29 cellular contexts compared by ENCODE assay signal in the genomic region with DNA sequence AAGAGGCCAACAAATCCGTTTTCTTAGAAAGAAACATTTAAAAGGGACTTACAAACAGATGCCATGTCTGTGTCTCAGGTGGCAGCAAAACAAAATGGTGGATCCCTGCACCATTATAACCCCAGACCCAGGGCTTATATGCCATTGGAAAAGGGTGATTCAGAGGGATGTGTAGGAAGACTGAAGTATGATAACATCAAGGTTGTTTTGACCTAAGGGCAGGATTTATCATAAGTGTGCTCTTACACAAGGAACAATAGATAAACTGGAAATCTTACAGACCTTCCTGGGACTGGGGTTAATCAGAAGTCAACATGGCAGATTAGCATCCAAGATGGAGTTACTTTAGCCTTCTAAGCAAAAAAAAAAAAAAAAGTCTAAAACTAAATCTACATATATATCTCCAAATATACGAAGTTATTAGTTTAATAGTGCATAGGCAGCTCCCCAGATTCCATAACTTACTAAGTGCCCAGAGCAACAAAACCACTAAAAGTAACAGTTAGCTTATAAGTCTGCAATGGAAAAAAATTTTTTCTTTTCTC. TPM values are rescaled to one million over a fixed set of nuclear protein-coding genes. Genes with fewer than 3 reads are reported as not detected.
"Had no signal": no experiment of that assay in that cellular context is flagged by ENCODE, and none has a peak within 500 bp of the region (broad histone marks: within the 10 kb centered on the region; RNA-seq: fewer than 3 reads in every experiment).

No MANE protein-coding gene starts in this region.

- H3K27me3 ChIP-seq: gastroesophageal sphincter, heart left ventricle, hepatocyte, sigmoid colon, testis, tibial artery, upper lobe of left lung had no signal

- H3K4me1 ChIP-seq: gastroesophageal sphincter, heart left ventricle, psoas muscle, testis, upper lobe of left lung had no signal

- H3K36me3 ChIP-seq: ovary had no signal

- H3K4me2 ChIP-seq: hepatocyte had no signal

- H3K27ac ChIP-seq: epithelial cell of prostate, gastroesophageal sphincter, heart left ventricle, hepatocyte, ovary, psoas muscle, sigmoid colon, testis, tibial artery, upper lobe of left lung had no signal

- H3K4me3 ChIP-seq: gastroesophageal sphincter, heart left ventricle, hepatocyte, ovary, psoas muscle, sigmoid colon, testis, tibial artery, upper lobe of left lung had no signal

- H2AFZ ChIP-seq: hepatocyte had no signal

- H3K9me3 ChIP-seq: gastroesophageal sphincter, ovary, sigmoid colon, testis, tibial artery, upper lobe of left lung had no signal

- DNase-seq: cortex of kidney; foreskin fibroblast; heart left ventricle; kidney; mesendoderm; midbrain; naive thymus-derived CD4-positive, alpha-beta T cell; occipital lobe; ovary; posterior cingulate gyrus; psoas muscle; right cardiac atrium; sigmoid colon; stimulated activated CD4-positive, alpha-beta T cell treated with anti-CD3 and anti-CD28 coated beads, Interleukin-2, amount 100 ng/mL, for 24 hours; stimulated activated CD4-positive, alpha-beta T cell treated with anti-CD3 and anti-CD28 coated beads, Interleukin-4, amount 100 ng/mL, for 24 hours; stimulated activated naive CD8-positive, alpha-beta T cell treated with anti-CD3 and anti-CD28 coated beads, Interleukin-15, Interleukin-2, amounts not matched to agents 100 U/mL and 50 U/mL, for 24 hours; substantia nigra; testis; tibial artery; upper lobe of left lung had no signal

- ATAC-seq: esophagus mucosa; gastroesophageal sphincter; heart left ventricle; left lobe of liver; naive thymus-derived CD4-positive, alpha-beta T cell; psoas muscle; right cardiac atrium; stimulated activated effector memory CD8-positive, alpha-beta T cell treated with anti-CD3 and anti-CD28 coated beads, Interleukin-12 subunit alpha, Interleukin-12 subunit beta, amount 100 ng/mL, for 72 hours; stimulated activated naive CD8-positive, alpha-beta T cell treated with anti-CD3 and anti-CD28 coated beads, Interleukin-15, Interleukin-2, amounts not matched to agents 100 U/mL and 50 U/mL, for 24 hours had no signal

- FAIRE-seq: kidney, urothelium cell line had no signal

- H3K79me2 ChIP-seq: hepatocyte had no signal

RNA-seq across cellular contexts. Expression of a gene that starts 34.3 kb away (rescaled TPM):
- total RNA-seq: dermis microvascular lymphatic vessel endothelial cell; kidney; left lobe of liver; lung microvascular endothelial cell; naive thymus-derived CD4-positive, alpha-beta T cell; right cardiac atrium; upper lobe of left lung had no signal
- polyA plus RNA-seq: heart left ventricle; naive thymus-derived CD4-positive, alpha-beta T cell; psoas muscle; right cardiac atrium had no signal
